Comparison of ENCODE assay signal across 12 cellular contexts in the genomic region with DNA sequence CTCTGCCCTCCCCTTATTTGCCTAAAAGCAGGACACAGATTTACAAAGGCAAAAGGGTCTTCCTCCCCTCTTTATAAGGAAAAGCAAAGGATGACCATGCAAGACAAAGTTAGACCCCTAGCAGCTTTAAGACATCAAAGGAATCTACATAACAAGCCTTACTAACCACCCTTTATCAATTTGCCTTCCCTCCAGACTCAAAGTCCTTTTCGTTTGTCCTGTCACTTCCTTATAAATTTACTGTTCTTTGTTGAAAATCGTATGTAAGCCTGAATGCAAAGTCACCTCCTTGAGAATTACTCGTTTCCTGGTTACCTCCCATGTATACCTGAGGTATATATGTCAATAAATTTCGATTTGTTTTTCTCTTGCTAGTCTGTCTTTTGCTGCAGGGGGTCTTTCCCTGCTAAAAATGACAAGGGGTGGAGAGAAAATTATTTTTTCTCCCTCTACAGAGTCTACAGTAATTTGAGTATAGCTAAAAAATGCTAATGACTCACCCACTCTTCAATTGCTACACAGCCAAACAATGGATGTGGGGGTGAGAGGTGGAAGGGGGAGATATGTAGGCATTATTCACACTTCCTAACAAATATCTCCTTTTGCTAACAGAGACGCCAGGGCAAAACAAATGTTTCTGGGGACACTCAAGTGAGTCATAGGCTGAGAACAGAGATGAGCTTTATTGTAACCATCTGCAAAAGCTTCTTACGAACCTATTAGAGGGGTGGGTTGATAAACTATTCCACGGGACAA. TPM values are rescaled to one million over a fixed set of nuclear protein-coding genes. Genes with fewer than 3 reads are reported as not detected.
DNase-seq lines count a peak whose midpoint lies in the region; ATAC-seq, FAIRE-seq and TF ChIP-seq lines count a peak whose summit lies in the region.
"Had no signal": no experiment of that assay in that cellular context is flagged by ENCODE, and none has a peak within 500 bp of the region (broad histone marks: within the 10 kb centered on the region; RNA-seq: fewer than 3 reads in every experiment).

No MANE protein-coding gene starts in this region.

- POLR2A ChIA-PET in CD4-positive, alpha-beta T cell (lab: Charles Lee) = no interaction called here

- H3K9me3 ChIP-seq in CD4-positive, alpha-beta T cell (ENCODE audit: control insufficient read depth, low read length) = no peaks in the 10 kb centered on the region
- H3K9me3 ChIP-seq: neutrophil, thoracic aorta had no signal

- in situ Hi-C loops in brain microvascular endothelial cell (cut with HindIII; ENCODE audit: low pct_ligation_motif_present, low sequenced_read_pairs) = no loop called here

- H3K27me3 ChIP-seq in brain microvascular endothelial cell (replicated peaks) = no peaks in the 10 kb centered on the region
- H3K27me3 ChIP-seq in CD4-positive, alpha-beta T cell (ENCODE audit: control insufficient read depth, insufficient read depth, low read length) = no peaks in the 10 kb centered on the region
- H3K27me3 ChIP-seq: neutrophil had no signal

- peak overlapping the region; percentile 24 for H3K4me3 ChIP-seq in brain microvascular endothelial cell (ENCODE audit: low read depth, low read length)
- H3K4me3 ChIP-seq: thoracic aorta had no signal

- H3K4me1 Mint-ChIP-seq in CD4-positive, alpha-beta T cell (ENCODE audit: low read depth) = no peaks in the 10 kb centered on the region
- H3K4me1 Mint-ChIP-seq in activated T-helper 1 cell treated with anti-CD3 and anti-CD28 coated beads, Interleukin-12 subunit alpha, Interleukin-12 subunit beta, Interleukin-2, Interleukin-4 antibody, amounts not matched to agents 30 ng/mL and 10 ng/mL and 1 ng/mL, durations not matched to agents 14 hours and 24 hours and 36 hours (ENCODE audit: low read depth) = no peaks in the 10 kb centered on the region
- H3K4me1 Mint-ChIP-seq: activated naive CD4-positive, alpha-beta T cell treated with anti-CD3 and anti-CD28 coated beads, Interleukin-2, amount 50 U/mL, for 24 hours had no signal

- no peaks in the 10 kb centered on the region for H3K36me3 ChIP-seq in brain microvascular endothelial cell (replicated peaks)
- H3K36me3 ChIP-seq: neutrophil, thoracic aorta had no signal

- no peak overlapping the region for H3K4me3 Mint-ChIP-seq in CD4-positive, alpha-beta T cell
- H3K4me3 Mint-ChIP-seq in activated T-helper 1 cell treated with anti-CD3 and anti-CD28 coated beads, Interleukin-12 subunit alpha, Interleukin-12 subunit beta, Interleukin-2, Interleukin-4 antibody, amounts not matched to agents 30 ng/mL and 10 ng/mL and 1 ng/mL, durations not matched to agents 14 hours and 24 hours and 36 hours = no peak overlapping the region
- H3K4me3 Mint-ChIP-seq: activated naive CD4-positive, alpha-beta T cell treated with anti-CD3 and anti-CD28 coated beads, Interleukin-2, amount 50 U/mL, for 24 hours had no signal

- intact Hi-C loops in CD4-positive, alpha-beta T cell (cut with DNase I, micrococcal nuclease) = no loop called here
- intact Hi-C loops in activated T-helper 1 cell treated with anti-CD3 and anti-CD28 coated beads, Interleukin-12 subunit alpha, Interleukin-12 subunit beta, Interleukin-2, Interleukin-4 antibody, amounts not matched to agents 30 ng/mL and 10 ng/mL and 1 ng/mL, durations not matched to agents 14 hours and 24 hours and 36 hours (cut with micrococcal nuclease) = no loop called here

- H3K27ac Mint-ChIP-seq in CD4-positive, alpha-beta T cell = no peak overlapping the region
- H3K27ac Mint-ChIP-seq in activated T-helper 1 cell treated with anti-CD3 and anti-CD28 coated beads, Interleukin-12 subunit alpha, Interleukin-12 subunit beta, Interleukin-2, Interleukin-4 antibody, amounts not matched to agents 30 ng/mL and 10 ng/mL and 1 ng/mL, durations not matched to agents 14 hours and 24 hours and 36 hours = no peak overlapping the region

- CTCF ChIA-PET in CD4-positive, alpha-beta T cell (lab: Charles Lee) = no interaction called here

- H3K27ac ChIP-seq in brain microvascular endothelial cell = peak overlapping the region; percentile 90
- H3K27ac ChIP-seq in CD4-positive, alpha-beta T cell (ENCODE audit: low read depth, low read length) = no peak overlapping the region
- H3K27ac ChIP-seq: neutrophil, thoracic aorta had no signal

- H3K9me3 Mint-ChIP-seq in CD4-positive, alpha-beta T cell = no peaks in the 10 kb centered on the region
- no peaks in the 10 kb centered on the region for H3K9me3 Mint-ChIP-seq in activated T-helper 1 cell treated with anti-CD3 and anti-CD28 coated beads, Interleukin-12 subunit alpha, Interleukin-12 subunit beta, Interleukin-2, Interleukin-4 antibody, amounts not matched to agents 30 ng/mL and 10 ng/mL and 1 ng/mL, durations not matched to agents 14 hours and 24 hours and 36 hours
- H3K9me3 Mint-ChIP-seq: activated naive CD4-positive, alpha-beta T cell treated with anti-CD3 and anti-CD28 coated beads, Interleukin-2, amount 50 U/mL, for 24 hours had no signal

- TF ChIP-seq CTCF in AG09319 (IDR thresholded peaks at IDR 0.05; ENCODE audit: low read depth, low read length) = no peak
- TF ChIP-seq CTCF in brain microvascular endothelial cell (IDR thresholded peaks at IDR 0.05; ENCODE audit: low read depth, low read length, missing control alignments) = no peak
- no peak for TF ChIP-seq CTCF in CD4-positive, alpha-beta T cell (IDR thresholded peaks at IDR 0.05)

- H3K36me3 Mint-ChIP-seq in CD4-positive, alpha-beta T cell (ENCODE audit: low read depth) = no peaks in the 10 kb centered on the region
- H3K36me3 Mint-ChIP-seq in activated T-helper 1 cell treated with anti-CD3 and anti-CD28 coated beads, Interleukin-12 subunit alpha, Interleukin-12 subunit beta, Interleukin-2, Interleukin-4 antibody, amounts not matched to agents 30 ng/mL and 10 ng/mL and 1 ng/mL, durations not matched to agents 14 hours and 24 hours and 36 hours (ENCODE audit: low read depth) = no peaks in the 10 kb centered on the region
- H3K36me3 Mint-ChIP-seq: activated naive CD4-positive, alpha-beta T cell treated with anti-CD3 and anti-CD28 coated beads, Interleukin-2, amount 50 U/mL, for 24 hours had no signal

- peaks cover 4% of the 10 kb centered on the region for H3K27me3 Mint-ChIP-seq in CD4-positive, alpha-beta T cell
- H3K27me3 Mint-ChIP-seq in activated T-helper 1 cell treated with anti-CD3 and anti-CD28 coated beads, Interleukin-12 subunit alpha, Interleukin-12 subunit beta, Interleukin-2, Interleukin-4 antibody, amounts not matched to agents 30 ng/mL and 10 ng/mL and 1 ng/mL, durations not matched to agents 14 hours and 24 hours and 36 hours (ENCODE audit: insufficient read depth) = peaks cover 14% of the 10 kb centered on the region

- no peak for ATAC-seq in CD4-positive, alpha-beta T cell (ENCODE audit: poor library complexity)
- ATAC-seq in GM19463 (IDR thresholded peaks at IDR 0.05; ENCODE audit: unreplicated experiment) = no peak

- FAIRE-seq in HTR-8/SVneo (lab: Jason Lieb, UNC) = no peak
- FAIRE-seq: RCC 7860 had no signal

- peak; percentile 45 for DNase-seq in AG09319 (ENCODE audit: extremely low read depth, low read depth)
- peak; percentile 57 for DNase-seq in HTR-8/SVneo (ENCODE audit: insufficient read length, low spot score)
- peak; percentile 94 for DNase-seq in brain microvascular endothelial cell
- peak; percentile 88 for DNase-seq in kidney tubule cell (ENCODE audit: low spot score)
- no peak for DNase-seq in CD4-positive, alpha-beta T cell
- DNase-seq in activated T-helper 1 cell treated with anti-CD3 and anti-CD28 coated beads, Interleukin-12 subunit alpha, Interleukin-12 subunit beta, Interleukin-2, Interleukin-4 antibody, amounts not matched to agents 30 ng/mL and 10 ng/mL and 1 ng/mL, durations not matched to agents 14 hours and 24 hours and 36 hours (ENCODE audit: low spot score) = no peak
- no peak for DNase-seq in middle frontal gyrus (ENCODE audit: extremely low spot score, low spot score)

RNA-seq across cellular contexts. Expression of a gene that starts 13.2 kb away (rescaled TPM):
- under 1 TPM; 0.14 to 0.25 TPM for total RNA-seq in CD4-positive, alpha-beta T cell
- 0.44 and 0.70 TPM in 2 replicates for total RNA-seq in activated T-helper 1 cell treated with anti-CD3 and anti-CD28 coated beads, Interleukin-12 subunit alpha, Interleukin-12 subunit beta, Interleukin-2, Interleukin-4 antibody, amounts not matched to agents 30 ng/mL and 10 ng/mL and 1 ng/mL, durations not matched to agents 14 hours and 24 hours and 36 hours

Comparison
In these comparisons a context has a peak if more than half of its experiments do, and no peak if none do; other contexts are left out.
1. DNase-seq: peak in AG09319 (single experiment), HTR-8/SVneo (single experiment), brain microvascular endothelial cell (single experiment) and kidney tubule cell (single experiment); none in CD4-positive, alpha-beta T cell (0 of 10), activated T-helper 1 cell treated with anti-CD3 and anti-CD28 coated beads, Interleukin-12 subunit alpha, Interleukin-12 subunit beta, Interleukin-2, Interleukin-4 antibody, amounts not matched to agents 30 ng/mL and 10 ng/mL and 1 ng/mL, durations not matched to agents 14 hours and 24 hours and 36 hours (single experiment) and middle frontal gyrus (single experiment).